ENCODE assay signal across 1 cellular context in genomic region chr2:121038831-121039230, GRCh38.
TF ChIP-seq lines count a peak whose summit lies in the region.

No MANE protein-coding gene starts in this region.

TF ChIP-seq in SK-N-SH, 30 proteins besides CTCF, POLR2A, EP300 and RAD21 (continued from another document):
- TF ChIP-seq IRF3 (IDR thresholded peaks at IDR 0.05; ENCODE audit: low read depth, low read length): no peak
- no peak for TF ChIP-seq MXI1 (IDR thresholded peaks at IDR 0.05; ENCODE audit: low read depth, low read length)
